In the genomic region with DNA sequence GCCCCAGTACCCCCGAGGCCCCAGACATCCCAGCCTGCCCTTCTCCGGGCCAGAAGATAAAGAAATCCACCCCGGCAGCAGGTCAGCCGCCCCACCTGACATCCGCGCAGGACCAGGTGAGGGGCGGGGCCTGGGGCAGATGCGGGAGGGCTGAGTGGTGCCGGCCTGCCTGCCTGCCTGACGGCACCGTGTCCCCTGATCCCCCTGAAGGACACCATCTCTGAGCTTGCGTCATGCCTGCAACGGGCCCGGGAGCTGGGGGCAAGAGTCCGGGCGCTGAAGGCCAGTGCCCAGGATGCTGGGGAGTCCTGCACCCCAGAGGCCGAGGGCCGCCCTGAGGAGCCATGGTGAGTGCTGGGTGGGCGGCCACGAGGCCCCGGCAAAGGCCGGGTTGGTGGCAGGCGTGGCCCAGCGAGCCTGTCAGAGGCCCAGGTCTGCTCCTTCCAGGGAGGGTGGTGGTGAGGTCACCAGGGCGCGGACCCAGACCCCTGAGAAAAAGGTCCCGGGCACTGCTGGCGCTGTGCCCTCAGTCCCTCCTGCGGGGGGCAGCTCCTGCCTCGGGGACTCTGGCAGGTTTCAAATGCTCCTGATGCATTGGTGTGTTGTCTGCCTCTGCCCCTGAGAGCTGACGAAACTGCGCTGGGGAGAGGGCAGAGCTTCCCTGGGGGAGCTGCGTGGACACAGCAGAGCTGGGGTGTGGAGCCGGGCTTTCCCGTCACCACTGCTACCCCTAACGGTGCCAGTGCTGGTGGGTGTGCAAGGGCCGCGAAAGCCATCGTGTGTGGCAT, we compare ENCODE assay signal across 8 cellular contexts. TPM values are rescaled to one million over a fixed set of nuclear protein-coding genes. Genes with fewer than 3 reads are reported as not detected.
DNase-seq lines count a peak whose midpoint lies in the region; ATAC-seq, FAIRE-seq and TF ChIP-seq lines count a peak whose summit lies in the region.

No MANE protein-coding gene starts in this region.

- peaks cover 8% of the 10 kb centered on the region for H3K4me1 ChIP-seq in mesodermal cell (ENCODE audit: control insufficient read depth, insufficient read depth, low read length, poor library complexity, severe bottlenecking)

- WGBS in mesodermal cell (ENCODE audit: insufficient coverage in 2 of 2), 2 experiments: 61 to 64% methylated on average over 33 to 36 of the region's 39 CpGs

- H3K36me3 ChIP-seq in mesodermal cell (ENCODE audit: control insufficient read depth, insufficient read depth, low read length): peaks cover 47% of the 10 kb centered on the region

- no peak for ATAC-seq in HG02571 (IDR thresholded peaks at IDR 0.05; ENCODE audit: unreplicated experiment)

- no peaks in the 10 kb centered on the region for H3K9me3 ChIP-seq in mesodermal cell (ENCODE audit: control insufficient read depth, low read length)

- in situ Hi-C loops in astrocyte of the spinal cord (cut with HindIII; ENCODE audit: low sequenced_read_pairs): no loop called here

- H3K4me3 ChIP-seq in astrocyte of the spinal cord (ENCODE audit: low read depth, low read length) (peak overlapping the region; percentile 55), mesodermal cell (ENCODE audit: extremely low read depth, insufficient read depth, low read length, poor library complexity, severe bottlenecking) (peak overlapping the region; percentile 59)

- TF ChIP-seq CTCF in astrocyte of the spinal cord (IDR thresholded peaks at IDR 0.05; ENCODE audit: low read depth, low read length): no peak

- H3K27ac ChIP-seq in mesodermal cell (ENCODE audit: low read depth, low read length, severe bottlenecking): no peak overlapping the region

- FAIRE-seq in frontal cortex (lab: Jason Lieb, UNC): no peak

- DNase-seq in NCI-H2107 treated with DMSO at 0.1 percent for 48 hours (lab: John Stamatoyannopoulos, UW; ENCODE audit: unreplicated experiment) (peak; percentile 39), NCI-H2107 (lab: John Stamatoyannopoulos, UW) (no peak), NCI-H1105 treated with DMSO at 0.1 percent for 48 hours (lab: John Stamatoyannopoulos, UW) (peak; percentile 23), astrocyte of the spinal cord (ENCODE audit: low read depth, low spot score) (no peak), GM03348 (ENCODE audit: low spot score) (no peak), frontal cortex (ENCODE audit: low spot score in 2 of 2) (no peak)

RNA-seq across cellular contexts. Expression of a gene that starts 1.2 kb away (rescaled TPM):
- 23.4 TPM for polyA plus RNA-seq in mesodermal cell (2013, experiment 1 of 2)
- polyA plus RNA-seq in mesodermal cell (2013, experiment 2 of 2): 24.0 TPM
- total RNA-seq in frontal cortex: 1.2 TPM

RNA-seq across cellular contexts. Expression of a gene that starts 7.0 kb away (rescaled TPM):
- polyA plus RNA-seq in mesodermal cell (2013, experiment 1 of 2): 112 TPM
- 94.0 TPM for polyA plus RNA-seq in mesodermal cell (2013, experiment 2 of 2)
- 15.9 TPM for total RNA-seq in frontal cortex

RNA-seq across cellular contexts. Expression of a gene that starts 19.7 kb away (rescaled TPM):
- 99.8 TPM for polyA plus RNA-seq in mesodermal cell (2013, experiment 1 of 2)
- polyA plus RNA-seq in mesodermal cell (2013, experiment 2 of 2): 78.4 TPM
- total RNA-seq in frontal cortex: 4.1 TPM

RNA-seq across cellular contexts. Expression of a gene that starts 52.0 kb away (rescaled TPM):
- polyA plus RNA-seq in mesodermal cell (2013, experiment 1 of 2): 12.8 TPM
- 11.8 TPM for polyA plus RNA-seq in mesodermal cell (2013, experiment 2 of 2)
- 5.7 TPM for total RNA-seq in frontal cortex

RNA-seq across cellular contexts. Expression of a gene that starts 52.2 kb away (rescaled TPM):
- polyA plus RNA-seq in mesodermal cell (2013, experiment 1 of 2): 72.3 TPM
- 86.7 TPM for polyA plus RNA-seq in mesodermal cell (2013, experiment 2 of 2)
- total RNA-seq in frontal cortex: 26.5 TPM

Comparison
In these comparisons a context has a peak if more than half of its experiments do, and no peak if none do; other contexts are left out.
1. DNase-seq: peak in NCI-H2107 treated with DMSO at 0.1 percent for 48 hours (single experiment) and NCI-H1105 treated with DMSO at 0.1 percent for 48 hours (single experiment); none in NCI-H2107 (single experiment), astrocyte of the spinal cord (single experiment), GM03348 (single experiment) and frontal cortex (0 of 2).